1 cellular context compared by ENCODE assay signal in the genomic region with DNA sequence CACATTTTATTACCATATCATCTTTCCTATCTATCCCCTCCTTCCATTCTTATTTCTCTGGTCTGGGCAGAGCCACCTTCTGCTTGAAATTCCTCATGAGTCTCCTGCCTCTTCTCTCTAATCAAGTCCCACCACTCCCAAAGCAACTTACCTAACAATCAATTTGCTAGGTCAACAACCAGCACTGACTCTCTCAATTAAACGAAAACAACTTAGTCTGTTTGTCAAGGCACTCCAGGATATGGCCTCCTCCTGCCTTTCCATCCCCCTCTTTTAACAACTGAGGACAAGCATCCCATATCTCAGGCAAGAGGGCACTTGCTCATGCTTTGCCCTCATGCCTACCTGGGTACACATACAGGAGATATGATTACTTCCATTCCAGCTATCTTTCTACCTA.
TF ChIP-seq lines count a peak whose summit lies in the region.

No MANE protein-coding gene starts in this region.

TF ChIP-seq in GM23338, 12 proteins besides CTCF, POLR2A, EP300 and RAD21 (continued from another document):
- TF ChIP-seq, protein P1, sequence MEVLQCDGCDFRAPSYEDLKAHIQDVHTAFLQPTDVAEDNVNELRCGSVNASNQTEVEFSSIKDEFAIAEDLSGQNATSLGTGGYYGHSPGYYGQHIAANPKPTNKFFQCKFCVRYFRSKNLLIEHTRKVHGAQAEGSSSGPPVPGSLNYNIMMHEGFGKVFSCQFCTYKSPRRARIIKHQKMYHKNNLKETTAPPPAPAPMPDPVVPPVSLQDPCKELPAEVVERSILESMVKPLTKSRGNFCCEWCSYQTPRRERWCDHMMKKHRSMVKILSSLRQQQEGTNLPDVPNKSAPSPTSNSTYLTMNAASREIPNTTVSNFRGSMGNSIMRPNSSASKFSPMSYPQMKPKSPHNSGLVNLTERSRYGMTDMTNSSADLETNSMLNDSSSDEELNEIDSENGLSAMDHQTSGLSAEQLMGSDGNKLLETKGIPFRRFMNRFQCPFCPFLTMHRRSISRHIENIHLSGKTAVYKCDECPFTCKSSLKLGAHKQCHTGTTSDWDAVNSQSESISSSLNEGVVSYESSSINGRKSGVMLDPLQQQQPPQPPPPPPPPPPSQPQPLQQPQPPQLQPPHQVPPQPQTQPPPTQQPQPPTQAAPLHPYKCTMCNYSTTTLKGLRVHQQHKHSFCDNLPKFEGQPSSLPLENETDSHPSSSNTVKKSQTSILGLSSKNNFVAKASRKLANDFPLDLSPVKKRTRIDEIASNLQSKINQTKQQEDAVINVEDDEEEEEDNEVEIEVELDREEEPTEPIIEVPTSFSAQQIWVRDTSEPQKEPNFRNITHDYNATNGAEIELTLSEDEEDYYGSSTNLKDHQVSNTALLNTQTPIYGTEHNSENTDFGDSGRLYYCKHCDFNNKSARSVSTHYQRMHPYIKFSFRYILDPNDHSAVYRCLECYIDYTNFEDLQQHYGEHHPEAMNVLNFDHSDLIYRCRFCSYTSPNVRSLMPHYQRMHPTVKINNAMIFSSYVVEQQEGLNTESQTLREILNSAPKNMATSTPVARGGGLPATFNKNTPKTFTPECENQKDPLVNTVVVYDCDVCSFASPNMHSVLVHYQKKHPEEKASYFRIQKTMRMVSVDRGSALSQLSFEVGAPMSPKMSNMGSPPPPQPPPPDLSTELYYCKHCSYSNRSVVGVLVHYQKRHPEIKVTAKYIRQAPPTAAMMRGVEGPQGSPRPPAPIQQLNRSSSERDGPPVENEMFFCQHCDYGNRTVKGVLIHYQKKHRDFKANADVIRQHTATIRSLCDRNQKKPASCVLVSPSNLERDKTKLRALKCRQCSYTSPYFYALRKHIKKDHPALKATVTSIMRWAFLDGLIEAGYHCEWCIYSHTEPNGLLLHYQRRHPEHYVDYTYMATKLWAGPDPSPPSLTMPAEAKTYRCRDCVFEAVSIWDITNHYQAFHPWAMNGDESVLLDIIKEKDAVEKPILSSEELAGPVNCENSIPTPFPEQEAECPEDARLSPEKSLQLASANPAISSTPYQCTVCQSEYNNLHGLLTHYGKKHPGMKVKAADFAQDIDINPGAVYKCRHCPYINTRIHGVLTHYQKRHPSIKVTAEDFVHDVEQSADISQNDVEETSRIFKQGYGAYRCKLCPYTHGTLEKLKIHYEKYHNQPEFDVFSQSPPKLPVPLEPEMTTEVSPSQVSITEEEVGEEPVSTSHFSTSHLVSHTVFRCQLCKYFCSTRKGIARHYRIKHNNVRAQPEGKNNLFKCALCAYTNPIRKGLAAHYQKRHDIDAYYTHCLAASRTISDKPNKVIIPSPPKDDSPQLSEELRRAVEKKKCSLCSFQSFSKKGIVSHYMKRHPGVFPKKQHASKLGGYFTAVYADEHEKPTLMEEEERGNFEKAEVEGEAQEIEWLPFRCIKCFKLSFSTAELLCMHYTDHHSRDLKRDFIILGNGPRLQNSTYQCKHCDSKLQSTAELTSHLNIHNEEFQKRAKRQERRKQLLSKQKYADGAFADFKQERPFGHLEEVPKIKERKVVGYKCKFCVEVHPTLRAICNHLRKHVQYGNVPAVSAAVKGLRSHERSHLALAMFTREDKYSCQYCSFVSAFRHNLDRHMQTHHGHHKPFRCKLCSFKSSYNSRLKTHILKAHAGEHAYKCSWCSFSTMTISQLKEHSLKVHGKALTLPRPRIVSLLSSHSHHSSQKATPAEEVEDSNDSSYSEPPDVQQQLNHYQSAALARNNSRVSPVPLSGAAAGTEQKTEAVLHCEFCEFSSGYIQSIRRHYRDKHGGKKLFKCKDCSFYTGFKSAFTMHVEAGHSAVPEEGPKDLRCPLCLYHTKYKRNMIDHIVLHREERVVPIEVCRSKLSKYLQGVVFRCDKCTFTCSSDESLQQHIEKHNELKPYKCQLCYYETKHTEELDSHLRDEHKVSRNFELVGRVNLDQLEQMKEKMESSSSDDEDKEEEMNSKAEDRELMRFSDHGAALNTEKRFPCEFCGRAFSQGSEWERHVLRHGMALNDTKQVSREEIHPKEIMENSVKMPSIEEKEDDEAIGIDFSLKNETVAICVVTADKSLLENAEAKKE (CRISPR knock-in tag; IDR thresholded peaks at IDR 0.05) = no peak
- TF ChIP-seq EZH2 (IDR thresholded peaks at IDR 0.05; ENCODE audit: low read depth, unreplicated experiment) (no peak), STAT1 (IDR thresholded peaks at IDR 0.05; ENCODE audit: unreplicated experiment) (no peak), POLR2AphosphoS5 (IDR thresholded peaks at IDR 0.05; ENCODE audit: low read depth) (no peak), NANOG (IDR thresholded peaks at IDR 0.05; ENCODE audit: borderline replicate concordance) (no peak), ZNF331 (CRISPR knock-in tag; IDR thresholded peaks at IDR 0.05; ENCODE audit: low read depth) (no peak), JUNB (IDR thresholded peaks at IDR 0.05; ENCODE audit: unreplicated experiment) (no peak), CREB1 (CRISPR knock-in tag; IDR thresholded peaks at IDR 0.05; ENCODE audit: low read depth) (no peak)
- TF ChIP-seq, protein P2, sequence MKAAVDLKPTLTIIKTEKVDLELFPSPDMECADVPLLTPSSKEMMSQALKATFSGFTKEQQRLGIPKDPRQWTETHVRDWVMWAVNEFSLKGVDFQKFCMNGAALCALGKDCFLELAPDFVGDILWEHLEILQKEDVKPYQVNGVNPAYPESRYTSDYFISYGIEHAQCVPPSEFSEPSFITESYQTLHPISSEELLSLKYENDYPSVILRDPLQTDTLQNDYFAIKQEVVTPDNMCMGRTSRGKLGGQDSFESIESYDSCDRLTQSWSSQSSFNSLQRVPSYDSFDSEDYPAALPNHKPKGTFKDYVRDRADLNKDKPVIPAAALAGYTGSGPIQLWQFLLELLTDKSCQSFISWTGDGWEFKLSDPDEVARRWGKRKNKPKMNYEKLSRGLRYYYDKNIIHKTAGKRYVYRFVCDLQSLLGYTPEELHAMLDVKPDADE (IDR thresholded peaks at IDR 0.05) = no peak
- TF ChIP-seq, protein P3, sequence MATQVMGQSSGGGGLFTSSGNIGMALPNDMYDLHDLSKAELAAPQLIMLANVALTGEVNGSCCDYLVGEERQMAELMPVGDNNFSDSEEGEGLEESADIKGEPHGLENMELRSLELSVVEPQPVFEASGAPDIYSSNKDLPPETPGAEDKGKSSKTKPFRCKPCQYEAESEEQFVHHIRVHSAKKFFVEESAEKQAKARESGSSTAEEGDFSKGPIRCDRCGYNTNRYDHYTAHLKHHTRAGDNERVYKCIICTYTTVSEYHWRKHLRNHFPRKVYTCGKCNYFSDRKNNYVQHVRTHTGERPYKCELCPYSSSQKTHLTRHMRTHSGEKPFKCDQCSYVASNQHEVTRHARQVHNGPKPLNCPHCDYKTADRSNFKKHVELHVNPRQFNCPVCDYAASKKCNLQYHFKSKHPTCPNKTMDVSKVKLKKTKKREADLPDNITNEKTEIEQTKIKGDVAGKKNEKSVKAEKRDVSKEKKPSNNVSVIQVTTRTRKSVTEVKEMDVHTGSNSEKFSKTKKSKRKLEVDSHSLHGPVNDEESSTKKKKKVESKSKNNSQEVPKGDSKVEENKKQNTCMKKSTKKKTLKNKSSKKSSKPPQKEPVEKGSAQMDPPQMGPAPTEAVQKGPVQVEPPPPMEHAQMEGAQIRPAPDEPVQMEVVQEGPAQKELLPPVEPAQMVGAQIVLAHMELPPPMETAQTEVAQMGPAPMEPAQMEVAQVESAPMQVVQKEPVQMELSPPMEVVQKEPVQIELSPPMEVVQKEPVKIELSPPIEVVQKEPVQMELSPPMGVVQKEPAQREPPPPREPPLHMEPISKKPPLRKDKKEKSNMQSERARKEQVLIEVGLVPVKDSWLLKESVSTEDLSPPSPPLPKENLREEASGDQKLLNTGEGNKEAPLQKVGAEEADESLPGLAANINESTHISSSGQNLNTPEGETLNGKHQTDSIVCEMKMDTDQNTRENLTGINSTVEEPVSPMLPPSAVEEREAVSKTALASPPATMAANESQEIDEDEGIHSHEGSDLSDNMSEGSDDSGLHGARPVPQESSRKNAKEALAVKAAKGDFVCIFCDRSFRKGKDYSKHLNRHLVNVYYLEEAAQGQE (IDR thresholded peaks at IDR 0.05; ENCODE audit: unreplicated experiment) = no peak
